ENCODE assay signal across 21 cellular contexts in genomic region chrX:104742345-104742744, GRCh38.
"Had no signal": no experiment of that assay in that cellular context is flagged by ENCODE, and none has a peak within 500 bp of the region (broad histone marks: within the 10 kb centered on the region; RNA-seq: fewer than 3 reads in every experiment).

No MANE protein-coding gene starts in this region.

- H3K27me3 ChIP-seq: esophagus squamous epithelium, transverse colon, vagina had no signal

- H3K27ac ChIP-seq: esophagus squamous epithelium, prostate gland, skin epidermis, transverse colon, vagina had no signal

- H3K4me1 Mint-ChIP-seq: activated CD4-positive, alpha-beta T cell treated with anti-CD3 and anti-CD28 coated beads, Interleukin-2, amount 10 ng/mL, durations not matched to agents 24 days and 14 days; activated naive CD8-positive, alpha-beta T cell treated with anti-CD3 and anti-CD28 coated beads, Interleukin-2, amount 10 ng/mL, durations not matched to agents 7 days and 5 days; central memory CD8-positive, alpha-beta T cell; immature natural killer cell had no signal

- H3K36me3 ChIP-seq: esophagus squamous epithelium, prostate gland, transverse colon, vagina had no signal

- H3K9me3 ChIP-seq: esophagus squamous epithelium, prostate gland, transverse colon, vagina had no signal

- H3K4me1 ChIP-seq: esophagus squamous epithelium, prostate gland, transverse colon, vagina had no signal

- H3K27me3 Mint-ChIP-seq: activated CD4-positive, alpha-beta T cell treated with anti-CD3 and anti-CD28 coated beads, Interleukin-2, amount 10 ng/mL, durations not matched to agents 24 days and 14 days; activated CD8-positive, alpha-beta T cell treated with anti-CD3 and anti-CD28 coated beads for 36 hours; brain; central memory CD8-positive, alpha-beta T cell; stimulated activated naive CD8-positive, alpha-beta T cell treated with anti-CD3 and anti-CD28 coated beads, Interleukin-15, Interleukin-2, amounts not matched to agents 100 ng/mL and 50 ng/mL, for 24 hours had no signal

- H3K36me3 Mint-ChIP-seq: activated naive CD8-positive, alpha-beta T cell treated with anti-CD3 and anti-CD28 coated beads, Interleukin-2, amount 10 ng/mL, durations not matched to agents 7 days and 5 days; brain; immature natural killer cell had no signal

- H3K9me3 Mint-ChIP-seq: activated CD4-positive, alpha-beta T cell treated with anti-CD3 and anti-CD28 coated beads, Interleukin-2, amount 10 ng/mL, durations not matched to agents 24 days and 14 days; activated CD8-positive, alpha-beta T cell treated with anti-CD3 and anti-CD28 coated beads for 36 hours; activated naive CD8-positive, alpha-beta T cell treated with anti-CD3 and anti-CD28 coated beads, Interleukin-2, amount 10 ng/mL, durations not matched to agents 7 days and 5 days; activated T-cell treated with anti-CD3 and anti-CD28 coated beads, Interleukin-2, amount 50 U/mL, for 24 hours; activated T-helper 2 cell treated with anti-CD3 and anti-CD28 coated beads, Interferon-gamma antibody, Interleukin-2, Interleukin-4, amounts not matched to agents 10 μg/mL and 5 μg/mL and 100 μg/mL, durations not matched to agents 14 hours and 24 hours and 36 hours; brain; stimulated activated naive CD8-positive, alpha-beta T cell treated with anti-CD3 and anti-CD28 coated beads, Interleukin-15, Interleukin-2, amounts not matched to agents 100 ng/mL and 50 ng/mL, for 24 hours had no signal

- H3K27ac Mint-ChIP-seq: activated CD4-positive, alpha-beta T cell treated with anti-CD3 and anti-CD28 coated beads, Interleukin-2, amount 10 ng/mL, durations not matched to agents 24 days and 14 days; activated CD8-positive, alpha-beta T cell treated with anti-CD3 and anti-CD28 coated beads for 36 hours; activated naive CD8-positive, alpha-beta T cell treated with anti-CD3 and anti-CD28 coated beads, Interleukin-2, amount 10 ng/mL, durations not matched to agents 7 days and 5 days; activated T-cell treated with anti-CD3 and anti-CD28 coated beads, Interleukin-2, amount 50 U/mL, for 24 hours; activated T-helper 2 cell treated with anti-CD3 and anti-CD28 coated beads, Interferon-gamma antibody, Interleukin-2, Interleukin-4, amounts not matched to agents 10 μg/mL and 5 μg/mL and 100 μg/mL, durations not matched to agents 14 hours and 24 hours and 36 hours; immature natural killer cell; stimulated activated naive CD8-positive, alpha-beta T cell treated with anti-CD3 and anti-CD28 coated beads, Interleukin-15, Interleukin-2, amounts not matched to agents 100 ng/mL and 50 ng/mL, for 24 hours had no signal

- H3K4me3 Mint-ChIP-seq: activated CD4-positive, alpha-beta T cell treated with anti-CD3 and anti-CD28 coated beads, Interleukin-2, amount 10 ng/mL, durations not matched to agents 24 days and 14 days; activated CD8-positive, alpha-beta T cell treated with anti-CD3 and anti-CD28 coated beads for 36 hours; activated naive CD8-positive, alpha-beta T cell treated with anti-CD3 and anti-CD28 coated beads, Interleukin-2, amount 10 ng/mL, durations not matched to agents 7 days and 5 days; activated T-cell treated with anti-CD3 and anti-CD28 coated beads, Interleukin-2, amount 50 U/mL, for 24 hours; brain; central memory CD8-positive, alpha-beta T cell; immature natural killer cell; stimulated activated naive CD8-positive, alpha-beta T cell treated with anti-CD3 and anti-CD28 coated beads, Interleukin-15, Interleukin-2, amounts not matched to agents 100 ng/mL and 50 ng/mL, for 24 hours had no signal

- DNase-seq: activated CD4-positive, alpha-beta T cell treated with anti-CD3 and anti-CD28 coated beads, Interleukin-2, amount 10 ng/mL, durations not matched to agents 24 days and 14 days; activated CD8-positive, alpha-beta T cell treated with anti-CD3 and anti-CD28 coated beads for 36 hours; activated naive CD4-positive, alpha-beta T cell treated with Interleukin-2 at 50 U/mL for 16 hours; activated naive CD8-positive, alpha-beta T cell treated with anti-CD3 and anti-CD28 coated beads, Interleukin-2, amount 10 ng/mL, durations not matched to agents 7 days and 5 days; activated T-cell treated with anti-CD3 and anti-CD28 coated beads, Interleukin-2, amount 50 U/mL, for 24 hours; amygdala; cortex of kidney; esophagus squamous epithelium; immature natural killer cell; left cardiac atrium; right cardiac atrium; T-helper 1 cell; T1000; transverse colon had no signal

- H3K4me3 ChIP-seq: esophagus squamous epithelium, prostate gland, skin epidermis, transverse colon, vagina had no signal

- ATAC-seq: activated CD8-positive, alpha-beta T cell treated with anti-CD3 and anti-CD28 coated beads for 36 hours; left cardiac atrium; right cardiac atrium had no signal
